Comparison of ENCODE assay signal across 9 cellular contexts in the genomic region with DNA sequence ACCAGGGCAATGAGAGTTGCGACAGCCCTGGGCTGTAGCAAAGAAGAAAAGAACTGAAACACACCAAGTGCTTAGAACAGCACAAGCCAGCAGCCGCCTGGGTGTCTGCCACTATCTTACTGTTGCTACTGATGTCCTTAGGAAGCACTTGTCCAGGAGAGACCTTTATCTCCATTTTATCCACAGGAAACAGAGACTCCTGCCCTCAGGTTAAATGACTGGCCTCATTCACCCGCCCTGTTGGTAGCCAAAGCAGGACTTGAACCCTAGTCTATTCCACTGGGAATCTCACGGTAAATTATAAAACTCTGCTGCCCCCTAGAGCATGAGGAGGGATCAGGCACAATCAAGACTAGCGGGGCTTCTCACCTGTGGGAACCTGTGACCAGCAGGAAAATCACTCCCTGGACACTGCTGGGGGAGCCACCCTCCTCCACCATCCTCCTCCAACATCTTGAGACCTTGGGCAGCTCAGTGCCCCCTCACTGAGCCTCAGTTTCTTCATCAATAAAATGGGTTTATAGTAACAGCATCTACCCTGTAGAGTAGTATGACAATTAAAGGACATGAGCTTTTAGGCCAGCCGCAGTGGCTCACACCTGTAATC. TPM values are rescaled to one million over a fixed set of nuclear protein-coding genes. Genes with fewer than 3 reads are reported as not detected.
DNase-seq lines count a peak whose midpoint lies in the region; ATAC-seq and TF ChIP-seq lines count a peak whose summit lies in the region.
"Had no signal": no experiment of that assay in that cellular context is flagged by ENCODE, and none has a peak within 500 bp of the region (broad histone marks: within the 10 kb centered on the region; RNA-seq: fewer than 3 reads in every experiment).

No MANE protein-coding gene starts in this region.

- H3K27me3 Mint-ChIP-seq in type B pancreatic cell, result no peaks in the 10 kb centered on the region
- H3K27me3 Mint-ChIP-seq: dendritic cell treated with granulocyte-macrophage colony-stimulating factor and Interleukin-4, amounts not matched to agents 40 ng/mL and 50 ng/mL, for 4 days had no signal

- DNase-seq in BJ (ENCODE audit: low read depth) (no peak), NCI-H526 (lab: John Stamatoyannopoulos, UW) (peak; percentile 39 to 79), inferior parietal cortex (ENCODE audit: extremely low spot score) (peak; percentile 59), type B pancreatic cell (ENCODE audit: extremely low spot score, unreplicated experiment) (no peak), NOMO-1 treated with DMSO at 0.1 percent for 48 hours (lab: John Stamatoyannopoulos, UW; ENCODE audit: unreplicated experiment) (no peak)
- DNase-seq in activated naive CD4-positive, alpha-beta T cell treated with anti-CD3 and anti-CD28 coated beads, Interleukin-2, amount 50 U/mL, for 72 hours (ENCODE audit: low spot score in 2 of 2), result peak in 1 of 2 donors; percentile 48

- no peak overlapping the region for H3K4me3 ChIP-seq in BJ (ENCODE audit: low read depth, low read length)

- H3K9me3 Mint-ChIP-seq in activated naive CD4-positive, alpha-beta T cell treated with anti-CD3 and anti-CD28 coated beads, Interleukin-2, amount 50 U/mL, for 72 hours, result no peaks in the 10 kb centered on the region
- H3K9me3 Mint-ChIP-seq in type B pancreatic cell, result no peaks in the 10 kb centered on the region
- H3K9me3 Mint-ChIP-seq: dendritic cell treated with granulocyte-macrophage colony-stimulating factor and Interleukin-4, amounts not matched to agents 40 ng/mL and 50 ng/mL, for 4 days had no signal

- H3K4me1 Mint-ChIP-seq in type B pancreatic cell (ENCODE audit: unreplicated experiment), result no peaks in the 10 kb centered on the region

- CTCF ChIA-PET in BJ (lab: Yijun Ruan, JAX), result interaction anchor here (0.8 to 2.0 kb wide), 7 partner anchors 8 to 416 kb away, joined by 3 to 6 read pairs (median 4); no protein-coding TSS in a partner anchor

- TF ChIP-seq CTCF in BJ (IDR thresholded peaks at IDR 0.05; ENCODE audit: insufficient read depth, low read depth, low read length), result peak; percentile 50
- peak; percentile 84 for TF ChIP-seq CTCF in type B pancreatic cell (conservative IDR thresholded peaks at IDR 0.05)

- POLR2A ChIA-PET in BJ (lab: Charles Lee), result no interaction called here

- no peaks in the 10 kb centered on the region for H3K36me3 ChIP-seq in BJ (ENCODE audit: control insufficient read depth, insufficient read depth, low read length)

- no peak overlapping the region for H3K27ac Mint-ChIP-seq in activated naive CD4-positive, alpha-beta T cell treated with anti-CD3 and anti-CD28 coated beads, Interleukin-2, amount 50 U/mL, for 72 hours
- no peak overlapping the region for H3K27ac Mint-ChIP-seq in type B pancreatic cell
- H3K27ac Mint-ChIP-seq: dendritic cell treated with granulocyte-macrophage colony-stimulating factor and Interleukin-4, amounts not matched to agents 40 ng/mL and 50 ng/mL, for 4 days had no signal

- H3K27me3 ChIP-seq in BJ (ENCODE audit: control insufficient read depth, insufficient read depth, low read length), result no peaks in the 10 kb centered on the region

- no peak overlapping the region for H3K4me3 Mint-ChIP-seq in type B pancreatic cell
- H3K4me3 Mint-ChIP-seq: dendritic cell treated with granulocyte-macrophage colony-stimulating factor and Interleukin-4, amounts not matched to agents 40 ng/mL and 50 ng/mL, for 4 days had no signal

- no peaks in the 10 kb centered on the region for H3K36me3 Mint-ChIP-seq in activated naive CD4-positive, alpha-beta T cell treated with anti-CD3 and anti-CD28 coated beads, Interleukin-2, amount 50 U/mL, for 72 hours
- H3K36me3 Mint-ChIP-seq in type B pancreatic cell, result no peaks in the 10 kb centered on the region

- ATAC-seq in GM18498 (IDR thresholded peaks at IDR 0.05; ENCODE audit: unreplicated experiment), result peak; percentile 55
- peak; percentile 58 to 66 for ATAC-seq in activated naive CD4-positive, alpha-beta T cell treated with anti-CD3 and anti-CD28 coated beads, Interleukin-2, amount 50 U/mL, for 72 hours
- ATAC-seq in GM19395 (IDR thresholded peaks at IDR 0.05; ENCODE audit: unreplicated experiment), result no peak

RNA-seq across cellular contexts. Expression of a gene that starts 20.5 kb away (rescaled TPM):
- polyA plus RNA-seq in BJ (2011; rRNA removed), result 0.10 and 0.16 TPM in 2 replicates
- polyA minus RNA-seq in BJ (2011; rRNA and poly(A)+ RNA removed), result 0.19 TPM in 1 of 2 replicates, not detected in the other
- 10 to 100 TPM in 1 of 2 donors, 1 to 10 TPM in 1; 9.0 to 22.7 TPM for total RNA-seq in activated naive CD4-positive, alpha-beta T cell treated with anti-CD3 and anti-CD28 coated beads, Interleukin-2, amount 50 U/mL, for 72 hours
- total RNA-seq in type B pancreatic cell (ENCODE audit: low replicate concordance), result 7.2 and 7.4 TPM in 2 replicates

Comparison
In these comparisons a context has a peak if more than half of its experiments do, and no peak if none do; other contexts are left out.
1. DNase-seq: peak in NCI-H526 (2 of 2) and inferior parietal cortex (single experiment); none in BJ (single experiment), type B pancreatic cell (single experiment) and NOMO-1 treated with DMSO at 0.1 percent for 48 hours (single experiment).